In the genomic region with DNA sequence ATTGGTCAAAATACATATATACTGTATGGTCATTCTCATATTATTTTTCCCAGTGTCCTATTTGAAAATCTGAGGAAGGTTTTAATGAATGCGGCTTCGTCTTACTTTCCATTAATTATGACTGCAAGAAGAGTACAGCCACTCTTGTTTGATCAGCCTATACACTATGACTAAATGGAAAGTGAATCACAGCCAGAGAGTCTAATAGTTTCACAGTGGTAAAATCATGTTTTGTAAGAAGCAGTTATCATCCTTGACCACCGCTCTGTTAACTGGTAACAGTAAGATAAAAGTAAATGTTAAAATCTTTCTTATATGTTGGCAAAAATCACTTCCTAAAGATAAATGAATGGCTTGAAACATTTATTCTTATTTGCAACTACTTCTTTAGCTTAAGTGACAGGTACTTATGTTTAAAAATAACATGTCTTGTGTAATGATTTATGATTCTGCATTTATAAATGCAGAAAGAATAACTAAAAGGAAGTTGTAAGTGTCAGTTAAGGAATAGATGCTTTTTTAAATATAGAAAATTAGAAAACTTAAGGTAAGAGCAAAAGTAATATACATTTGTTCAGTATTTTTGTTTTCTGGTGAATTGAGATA, we compare ENCODE assay signal across 11 cellular contexts. TPM values are rescaled to one million over a fixed set of nuclear protein-coding genes. Genes with fewer than 3 reads are reported as not detected.
DNase-seq lines count a peak whose midpoint lies in the region; ATAC-seq and TF ChIP-seq lines count a peak whose summit lies in the region.
"Had no signal": no experiment of that assay in that cellular context is flagged by ENCODE, and none has a peak within 500 bp of the region (broad histone marks: within the 10 kb centered on the region; RNA-seq: fewer than 3 reads in every experiment).

No MANE protein-coding gene starts in this region.

- no peak for TF ChIP-seq POLR2A in ovary (IDR thresholded peaks at IDR 0.05)
- TF ChIP-seq POLR2A in lower leg skin (IDR thresholded peaks at IDR 0.05): no peak

- peak; percentile 82 to 95 for ATAC-seq in activated CD4-positive, CD25-positive, alpha-beta regulatory T cell treated with anti-CD3 and anti-CD28 coated beads, Interleukin-2, amount 50 U/mL, for 24 hours
- peak; percentile 40 for ATAC-seq in HG03097 (IDR thresholded peaks at IDR 0.05; ENCODE audit: low FRiP score, unreplicated experiment)
- ATAC-seq: heart right ventricle, right lobe of liver had no signal

- no peak for TF ChIP-seq CTCF in smooth muscle cell (IDR thresholded peaks at IDR 0.05; ENCODE audit: borderline replicate concordance, insufficient read depth, poor library complexity, severe bottlenecking)
- TF ChIP-seq CTCF in ovary (IDR thresholded peaks at IDR 0.05): no peak
- TF ChIP-seq CTCF in lower leg skin (IDR thresholded peaks at IDR 0.05): no peak

- peaks cover 5% of the 10 kb centered on the region for H3K4me1 ChIP-seq in smooth muscle cell (ENCODE audit: low read depth)
- no peaks in the 10 kb centered on the region for H3K4me1 ChIP-seq in ovary (ENCODE audit: insufficient read depth)
- H3K4me1 ChIP-seq: right lobe of liver had no signal

- no peaks in the 10 kb centered on the region for H4K20me1 ChIP-seq in smooth muscle cell (ENCODE audit: low read depth)

- H3K4me2 ChIP-seq in smooth muscle cell: peak overlapping the region; percentile 76

- H3F3A ChIP-seq in smooth muscle cell (ENCODE audit: low read depth): no peaks in the 10 kb centered on the region

- H3K4me3 ChIP-seq in smooth muscle cell (peak overlapping the region; percentile 14), ovary (no peak overlapping the region), lower leg skin (ENCODE audit: low read depth, poor library complexity, severe bottlenecking) (no peak overlapping the region)
- H3K4me3 ChIP-seq: heart right ventricle, right lobe of liver had no signal

- H3K27me3 ChIP-seq in smooth muscle cell (ENCODE audit: low read depth) (no peaks in the 10 kb centered on the region), ovary (no peaks in the 10 kb centered on the region)
- H3K27me3 ChIP-seq: heart right ventricle, right lobe of liver had no signal

- H3K79me2 ChIP-seq in smooth muscle cell (ENCODE audit: low read depth): peaks cover 7% of the 10 kb centered on the region

- peak overlapping the region; percentile 48 for H3K9ac ChIP-seq in smooth muscle cell (ENCODE audit: low read depth)

- no peak for DNase-seq in activated CD4-positive, CD25-positive, alpha-beta regulatory T cell (lab: John Stamatoyannopoulos, UW)
- peak; percentile 72 for DNase-seq in astrocyte of the hippocampus (ENCODE audit: low read depth, low spot score)
- no peak for DNase-seq in smooth muscle cell (lab: John Stamatoyannopoulos, UW; ENCODE audit: unreplicated experiment)
- DNase-seq in mucosa of gallbladder (ENCODE audit: low spot score): no peak
- no peak for DNase-seq in ovary
- DNase-seq in lower leg skin (ENCODE audit: low spot score in 2 of 2): no peak
- DNase-seq: heart right ventricle, NCI-H524 treated with DMSO at 0.1 percent for 48 hours, right lobe of liver had no signal

- TF ChIP-seq EP300 in ovary (IDR thresholded peaks at IDR 0.05): no peak

- H3K36me3 ChIP-seq in smooth muscle cell (ENCODE audit: low read depth) (no peaks in the 10 kb centered on the region), ovary (no peaks in the 10 kb centered on the region)
- H3K36me3 ChIP-seq: heart right ventricle, right lobe of liver had no signal

- H2AFZ ChIP-seq in smooth muscle cell (ENCODE audit: low read depth): no peak overlapping the region

- intact Hi-C loops in ovary (cut with DNase I): no loop called here
- intact Hi-C loops in lower leg skin (cut with DNase I; ENCODE audit: low total_unique reads): no loop called here

- 54% methylated on average over 3 of the region's 3 CpGs for WGBS in smooth muscle cell (ENCODE audit: low lambda C conversion rate)
- 81 to 85% (median 83%) methylated on average over 3 of the region's 3 CpGs for WGBS in ovary, 3 donors
- WGBS in lower leg skin, 2 donors: 89 to 91% methylated on average over 3 of the region's 3 CpGs

- H3K9me3 ChIP-seq in smooth muscle cell (replicated peaks; ENCODE audit: low read depth): no peaks in the 10 kb centered on the region
- no peaks in the 10 kb centered on the region for H3K9me3 ChIP-seq in ovary
- H3K9me3 ChIP-seq: heart right ventricle, right lobe of liver had no signal

- H3K27ac ChIP-seq in smooth muscle cell (ENCODE audit: low read depth): peak overlapping the region; percentile 75
- no peak overlapping the region for H3K27ac ChIP-seq in ovary
- H3K27ac ChIP-seq: heart right ventricle, right lobe of liver had no signal

RNA-seq across cellular contexts. Expression of gene GALNT7, which starts 13.3 kb away (rescaled TPM):
- total RNA-seq in smooth muscle cell (22.0 and 33.4 TPM in 2 replicates), mucosa of gallbladder (45.3 TPM), ovary (10 to 100 TPM; 16.3 to 23.7 (median 19.0) TPM), lower leg skin (10 to 100 TPM in 3 of 4 donors, 1 to 10 TPM in 1; 2.3 to 14.0 (median 12.5) TPM)
- polyA plus RNA-seq in smooth muscle cell (8.1 and 9.0 TPM in 2 replicates), ovary (10 to 100 TPM in 1 of 2 donors, 1 to 10 TPM in 1; 9.0 to 17.2 TPM)
